In the genomic region with DNA sequence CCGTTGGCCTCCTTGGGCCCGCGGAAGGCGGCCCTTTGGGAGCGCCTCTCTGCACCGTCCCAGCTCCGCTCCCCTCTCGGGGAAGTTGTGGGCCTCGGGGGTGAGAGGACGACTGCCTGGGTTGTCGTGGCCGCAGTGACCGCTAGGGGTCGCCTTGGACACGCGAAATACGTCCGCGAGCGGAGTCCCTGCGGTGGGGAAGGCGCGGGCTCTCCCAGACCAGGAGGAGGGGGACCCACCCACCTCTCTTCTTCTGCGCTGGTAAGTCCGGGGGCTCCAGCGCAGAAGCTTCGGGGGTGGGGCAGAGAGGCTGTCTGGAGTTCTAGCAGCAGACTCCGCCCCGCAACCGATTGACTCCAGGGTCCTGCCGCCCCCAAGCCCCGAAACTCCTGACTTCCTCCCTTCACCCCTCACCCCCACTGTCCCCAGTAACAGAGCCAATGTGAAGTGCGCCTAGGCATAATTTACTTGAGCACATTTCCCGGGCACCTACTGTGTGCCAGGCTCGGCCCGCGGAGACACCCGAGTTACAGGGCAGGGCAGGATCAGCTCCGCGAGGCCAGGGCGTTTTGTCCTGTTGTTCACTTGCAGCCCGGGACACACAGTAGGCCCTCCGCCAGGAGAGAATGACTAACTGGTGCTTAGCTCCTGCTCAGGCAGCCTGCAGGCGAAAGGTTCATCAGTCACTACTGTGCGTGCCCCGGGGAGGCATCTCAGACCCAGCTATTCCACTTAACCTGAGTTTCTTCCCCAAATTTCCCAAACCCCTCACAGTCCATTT, we compare ENCODE assay signal across 7 cellular contexts. TPM values are rescaled to one million over a fixed set of nuclear protein-coding genes. Genes with fewer than 3 reads are reported as not detected.
DNase-seq lines count a peak whose midpoint lies in the region; ATAC-seq, FAIRE-seq and TF ChIP-seq lines count a peak whose summit lies in the region.

No MANE protein-coding gene starts in this region.

- POLR2A ChIA-PET in activated CD4-positive, alpha-beta T cell treated with anti-CD3 and anti-CD28 coated beads for 36 hours (lab: Charles Lee), result interaction anchor here (0.6 kb wide), 1 partner anchor 1062 kb away, joined by 3 read pairs; no protein-coding TSS in a partner anchor

- peaks cover 40% of the 10 kb centered on the region for H3K4me1 ChIP-seq in colonic mucosa

- H3K27ac Mint-ChIP-seq in activated CD4-positive, alpha-beta T cell treated with anti-CD3 and anti-CD28 coated beads for 36 hours, result peak overlapping the region; percentile 31

- FAIRE-seq in GM12891 (lab: Jason Lieb, UNC), result peak; percentile 80

- no peaks in the 10 kb centered on the region for H3K27me3 ChIP-seq in colonic mucosa

- peak; percentile 77 for DNase-seq in GM12891 (ENCODE audit: insufficient read length, low spot score)
- peak; percentile 48 for DNase-seq in NCI-H1694 (lab: John Stamatoyannopoulos, UW)
- peak; percentile 95 for DNase-seq in activated CD4-positive, alpha-beta T cell treated with anti-CD3 and anti-CD28 coated beads for 36 hours
- peak; percentile 97 for DNase-seq in colonic mucosa
- DNase-seq in left lobe of liver (ENCODE audit: low spot score), result peak; percentile 91
- DNase-seq in stimulated activated CD4-positive, alpha-beta T cell treated with anti-CD3 and anti-CD28 coated beads, Interleukin-2, amount 100 ng/mL, for 24 hours, result peak; percentile 95 to 97

- no peaks in the 10 kb centered on the region for H3K36me3 ChIP-seq in colonic mucosa

- H3K4me1 Mint-ChIP-seq in activated CD4-positive, alpha-beta T cell treated with anti-CD3 and anti-CD28 coated beads for 36 hours, result peaks cover 13% of the 10 kb centered on the region

- peak overlapping the region; percentile 39 for H3K4me3 ChIP-seq in colonic mucosa

- intact Hi-C loops in activated CD4-positive, alpha-beta T cell treated with anti-CD3 and anti-CD28 coated beads for 36 hours (cut with DNase I, micrococcal nuclease), result loop anchor here (1.0 to 5.0 kb wide), 8 partner anchors 39 to 449 kb away; partner anchors contain the start of genes ABHD6 (in 1 of the 2), HTD2 (in 1 of the 2), PDHB (in 1 of the 2) and RPP14 (in 1 of the 2)
- intact Hi-C loops in colonic mucosa (cut with DNase I), result loop anchor here (10.0 kb wide), 1 partner anchor 213 kb away; no protein-coding TSS in a partner anchor

- TF ChIP-seq POLR2A in GM12891 (IDR thresholded peaks at IDR 0.05; ENCODE audit: low read depth, low read length), result no peak

- H3K4me3 Mint-ChIP-seq in activated CD4-positive, alpha-beta T cell treated with anti-CD3 and anti-CD28 coated beads for 36 hours, result peak overlapping the region; percentile 61

- peaks cover 4% of the 10 kb centered on the region for H3K27me3 Mint-ChIP-seq in activated CD4-positive, alpha-beta T cell treated with anti-CD3 and anti-CD28 coated beads for 36 hours

- no peaks in the 10 kb centered on the region for H3K9me3 ChIP-seq in colonic mucosa

- CTCF ChIA-PET in activated CD4-positive, alpha-beta T cell treated with anti-CD3 and anti-CD28 coated beads for 36 hours (lab: Charles Lee), result interaction anchor here (0.5 to 3.6 kb wide), 48 partner anchors 8 to 452 kb away, joined by 3 to 37 read pairs (median 4); partner anchors contain the start of genes ABHD6, FLNB, HTD2 and RPP14

- no peaks in the 10 kb centered on the region for H3K9me3 Mint-ChIP-seq in activated CD4-positive, alpha-beta T cell treated with anti-CD3 and anti-CD28 coated beads for 36 hours (ENCODE audit: low read depth)

- peak; percentile 94 for TF ChIP-seq CTCF in colonic mucosa (IDR thresholded peaks at IDR 0.05)

- H3K36me3 Mint-ChIP-seq in activated CD4-positive, alpha-beta T cell treated with anti-CD3 and anti-CD28 coated beads for 36 hours (ENCODE audit: low read depth), result no peaks in the 10 kb centered on the region

- no peak overlapping the region for H3K27ac ChIP-seq in colonic mucosa

- ATAC-seq in HG02571 (IDR thresholded peaks at IDR 0.05; ENCODE audit: unreplicated experiment) (peak; percentile 78), left lobe of liver (peak; percentile 77)
- peak; percentile 86 for ATAC-seq in activated CD4-positive, alpha-beta T cell treated with anti-CD3 and anti-CD28 coated beads for 36 hours

- H3K9ac ChIP-seq in colonic mucosa (ENCODE audit: low read depth in 2 of 2, low read length in 2 of 2), result peak overlapping the region in 1 of 2 donors; percentile 63

TF ChIP-seq in GM12891, 5 proteins besides CTCF, POLR2A, EP300 and RAD21:
- TF ChIP-seq SPI1 (IDR thresholded peaks at IDR 0.05; ENCODE audit: low read depth, low read length) (peak; percentile 25; the same call in 1 of the 2 replicates), TAF1 (IDR thresholded peaks at IDR 0.05; ENCODE audit: low read depth, low read length) (no peak)
TF ChIP-seq in GM12891: peak in this region for 1.

RNA-seq across cellular contexts. Expression of gene DNASE1L3, which starts 32.8 kb away (rescaled TPM):
- polyA plus RNA-seq in GM12891 (2012; ENCODE audit: low read depth, missing spikeins), result 6.6 TPM
- total RNA-seq in activated CD4-positive, alpha-beta T cell treated with anti-CD3 and anti-CD28 coated beads for 36 hours, result not detected
- total RNA-seq in colonic mucosa (1 to 10 TPM; 2.2 to 6.2 TPM), left lobe of liver (33.0 TPM)

RNA-seq across cellular contexts. Expression of gene ABHD6, which starts 59.7 kb away (rescaled TPM):
- polyA plus RNA-seq in GM12891 (2012; ENCODE audit: low read depth, missing spikeins), result 2.8 TPM
- total RNA-seq in activated CD4-positive, alpha-beta T cell treated with anti-CD3 and anti-CD28 coated beads for 36 hours, result 1 to 10 TPM; 3.0 to 3.5 TPM
- total RNA-seq in colonic mucosa (10 to 100 TPM; 16.5 to 24.5 TPM), left lobe of liver (56.2 TPM)
